ENCODE assay signal across 8 cellular contexts in the genomic region with DNA sequence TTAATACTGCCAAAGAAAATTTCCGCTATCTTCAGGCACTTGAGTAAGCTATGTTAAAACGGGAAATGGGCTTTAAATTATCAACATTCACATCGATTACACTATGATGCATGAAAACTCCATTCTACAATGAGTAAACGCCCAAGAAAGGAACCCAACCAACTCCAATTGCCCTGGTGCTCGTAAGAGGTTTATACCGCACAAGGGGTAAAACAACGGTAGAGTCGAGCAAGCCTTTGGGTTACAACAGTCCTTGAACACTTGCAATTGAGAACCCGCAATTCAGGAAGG. TPM values are rescaled to one million over a fixed set of nuclear protein-coding genes. Genes with fewer than 3 reads are reported as not detected.
DNase-seq lines count a peak whose midpoint lies in the region; ATAC-seq and TF ChIP-seq lines count a peak whose summit lies in the region.

No MANE protein-coding gene starts in this region.

- TF ChIP-seq CTCF in hepatocyte (IDR thresholded peaks at IDR 0.05; ENCODE audit: poor library complexity): no peak

- H3K9me3 Mint-ChIP-seq in activated T-helper 17 cell treated with anti-CD3 and anti-CD28 coated beads, Interleukin-2, amount 50 U/mL, for 72 hours: no peaks in the 10 kb centered on the region

- H3K27me3 ChIP-seq in hepatocyte: no peaks in the 10 kb centered on the region

- peak overlapping the region; percentile 96 for H3K27ac ChIP-seq in hepatocyte
- peak overlapping the region in 19 of 21 experiments; percentile 69 to 93 (median 88) for H3K27ac ChIP-seq in skin epidermis

- H2AFZ ChIP-seq in hepatocyte: peak overlapping the region; percentile 97

- DNase-seq in D341Med (ENCODE audit: low spot score) (peak; percentile 25), HS-5 (ENCODE audit: low read depth) (peak; percentile 13), hepatocyte (ENCODE audit: low spot score) (no peak), ecto neural progenitor cell (ENCODE audit: low spot score) (no peak)
- DNase-seq in stimulated activated CD8-positive, alpha-beta memory T cell treated with anti-CD3 and anti-CD28 coated beads, Interleukin-4, amount 100 ng/mL, for 48 hours: no peak

- H3K9me2 ChIP-seq in hepatocyte (replicated peaks; ENCODE audit: insufficient read depth): no peaks in the 10 kb centered on the region

- no peaks in the 10 kb centered on the region for H3K36me3 ChIP-seq in hepatocyte (replicated peaks; ENCODE audit: insufficient read depth, low read depth)

- no peak for ATAC-seq in activated T-helper 17 cell treated with anti-CD3 and anti-CD28 coated beads, Interleukin-2, amount 50 U/mL, for 72 hours (replicated peaks)
- no peak for ATAC-seq in GM18870 (IDR thresholded peaks at IDR 0.05; ENCODE audit: unreplicated experiment)

- 2% methylated on average over 9 of the region's 9 CpGs for WGBS in hepatocyte (ENCODE audit: low lambda C conversion rate, missing lambda C conversion rate)

- peaks cover 49% of the 10 kb centered on the region for H3K79me2 ChIP-seq in hepatocyte

- peak overlapping the region; percentile 95 for H3K4me3 Mint-ChIP-seq in activated T-helper 17 cell treated with anti-CD3 and anti-CD28 coated beads, Interleukin-2, amount 50 U/mL, for 72 hours

- peak overlapping the region; percentile 97 for H3K27ac Mint-ChIP-seq in activated T-helper 17 cell treated with anti-CD3 and anti-CD28 coated beads, Interleukin-2, amount 50 U/mL, for 72 hours

- peaks cover 14% of the 10 kb centered on the region for H3K4me1 Mint-ChIP-seq in activated T-helper 17 cell treated with anti-CD3 and anti-CD28 coated beads, Interleukin-2, amount 50 U/mL, for 72 hours

- H3K36me3 Mint-ChIP-seq in activated T-helper 17 cell treated with anti-CD3 and anti-CD28 coated beads, Interleukin-2, amount 50 U/mL, for 72 hours (ENCODE audit: low read depth): peaks cover 5% of the 10 kb centered on the region

- H3K4me1 ChIP-seq in hepatocyte (ENCODE audit: insufficient read depth): peaks cover 5% of the 10 kb centered on the region

- no peaks in the 10 kb centered on the region for H3K27me3 Mint-ChIP-seq in activated T-helper 17 cell treated with anti-CD3 and anti-CD28 coated beads, Interleukin-2, amount 50 U/mL, for 72 hours

- H3K9me3 ChIP-seq in hepatocyte (ENCODE audit: low read depth): no peaks in the 10 kb centered on the region

- peak overlapping the region; percentile 92 for H3K4me2 ChIP-seq in hepatocyte

- no peaks in the 10 kb centered on the region for H4K20me1 ChIP-seq in hepatocyte (ENCODE audit: insufficient read depth, poor library complexity, severe bottlenecking)

- H3K4me3 ChIP-seq in hepatocyte (peak overlapping the region; percentile 94), skin epidermis (peak overlapping the region; percentile 74 to 98 (median 93))

RNA-seq across cellular contexts. Expression of a gene that starts 1.0 kb away (rescaled TPM):
- 10 to 100 TPM; 35.8 to 39.0 TPM for total RNA-seq in activated T-helper 17 cell treated with anti-CD3 and anti-CD28 coated beads, Interleukin-2, amount 50 U/mL, for 72 hours
- total RNA-seq in hepatocyte: 16.8 and 18.3 TPM in 2 replicates
- polyA plus RNA-seq in hepatocyte: 7.6 and 9.0 TPM in 2 replicates

Comparison
In these comparisons a context has a peak if more than half of its experiments do, and no peak if none do; other contexts are left out.
1. DNase-seq: peak in D341Med (single experiment) and HS-5 (single experiment); none in hepatocyte (single experiment), stimulated activated CD8-positive, alpha-beta memory T cell treated with anti-CD3 and anti-CD28 coated beads, Interleukin-4, amount 100 ng/mL, for 48 hours (single experiment) and ecto neural progenitor cell (single experiment).